ENCODE assay signal across 1 cellular context in the genomic region with DNA sequence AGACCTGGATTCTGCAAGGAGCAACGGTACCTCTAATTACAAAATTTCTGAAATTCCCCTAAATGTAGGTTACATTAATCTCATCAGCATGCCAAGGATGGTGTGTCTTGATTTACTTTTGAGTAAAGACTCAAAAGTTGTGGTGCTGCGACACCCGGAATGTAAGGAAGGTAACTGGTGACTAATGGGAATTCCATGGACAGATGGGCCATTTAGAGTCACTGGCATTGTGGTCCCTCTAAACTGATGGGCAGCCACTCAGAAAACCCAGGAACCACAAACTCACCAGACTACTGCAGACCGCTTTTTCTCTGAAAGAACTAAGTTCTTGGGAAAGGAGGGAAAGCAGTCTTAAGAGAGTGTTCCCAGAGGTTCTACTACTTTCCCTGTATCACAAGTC.
TF ChIP-seq lines count a peak whose summit lies in the region.

No MANE protein-coding gene starts in this region.

TF ChIP-seq in H1, 55 proteins besides CTCF, POLR2A, EP300 and RAD21:
- TF ChIP-seq CHD1 (IDR thresholded peaks at IDR 0.05; ENCODE audit: low read depth, low read length) (no peak), HDAC6 (IDR thresholded peaks at IDR 0.05; ENCODE audit: low read depth, low read length) (no peak), JUND (IDR thresholded peaks at IDR 0.05; ENCODE audit: low read length) (no peak), NRF1 (IDR thresholded peaks at IDR 0.05; ENCODE audit: low read depth, low read length) (no peak), TBP (IDR thresholded peaks at IDR 0.05; ENCODE audit: low read depth, low read length) (no peak), TCF12 (IDR thresholded peaks at IDR 0.05; ENCODE audit: low read depth, low read length) (no peak), CEBPB (IDR thresholded peaks at IDR 0.05; ENCODE audit: low read depth, low read length) (no peak), BCL11A (IDR thresholded peaks at IDR 0.05; ENCODE audit: low read depth in 2 of 2, low read length in 2 of 2) (no peak), TAF1 (IDR thresholded peaks at IDR 0.05; ENCODE audit: low read depth, low read length) (no peak), RFX5 (IDR thresholded peaks at IDR 0.05; ENCODE audit: borderline replicate concordance, low read depth, low read length) (no peak), MAFK (IDR thresholded peaks at IDR 0.05; ENCODE audit: low read depth, low read length) (no peak), EZH2 (IDR thresholded peaks at IDR 0.05; ENCODE audit: low read depth, low read length, severe bottlenecking) (no peak), JUN (IDR thresholded peaks at IDR 0.05; ENCODE audit: low read depth, low read length) (no peak)
- TF ChIP-seq, protein P1, sequence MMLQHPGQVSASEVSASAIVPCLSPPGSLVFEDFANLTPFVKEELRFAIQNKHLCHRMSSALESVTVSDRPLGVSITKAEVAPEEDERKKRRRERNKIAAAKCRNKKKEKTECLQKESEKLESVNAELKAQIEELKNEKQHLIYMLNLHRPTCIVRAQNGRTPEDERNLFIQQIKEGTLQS (IDR thresholded peaks at IDR 0.05; ENCODE audit: insufficient read depth, low read depth, low read length) = no peak
- TF ChIP-seq, protein P2, sequence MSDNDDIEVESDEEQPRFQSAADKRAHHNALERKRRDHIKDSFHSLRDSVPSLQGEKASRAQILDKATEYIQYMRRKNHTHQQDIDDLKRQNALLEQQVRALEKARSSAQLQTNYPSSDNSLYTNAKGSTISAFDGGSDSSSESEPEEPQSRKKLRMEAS (IDR thresholded peaks at IDR 0.05) = no peak
